1 cellular context compared by ENCODE assay signal in the genomic region with DNA sequence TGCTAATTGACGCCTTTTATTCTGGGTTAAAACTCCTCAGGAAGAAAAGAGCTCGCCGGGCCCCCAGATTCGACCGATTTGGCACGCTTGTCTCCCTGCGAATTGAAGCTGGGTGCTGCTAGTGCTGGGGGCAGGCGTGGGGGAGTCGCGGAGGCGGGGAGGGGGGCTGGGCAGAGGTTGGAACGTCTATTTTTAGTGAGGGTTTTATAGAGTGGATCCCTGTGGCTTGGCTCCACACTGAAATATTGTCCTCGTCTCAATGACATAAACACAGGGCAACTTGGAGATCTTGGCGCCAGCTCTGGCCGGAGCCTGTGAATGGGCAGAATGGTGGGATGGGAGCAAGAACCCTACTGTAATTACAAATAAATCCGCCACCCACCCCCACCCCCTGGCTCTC.
TF ChIP-seq lines count a peak whose summit lies in the region.

No MANE protein-coding gene starts in this region.

TF ChIP-seq in GM23338, 12 proteins besides CTCF, POLR2A, EP300 and RAD21 (continued from another document):
- TF ChIP-seq, protein P1, sequence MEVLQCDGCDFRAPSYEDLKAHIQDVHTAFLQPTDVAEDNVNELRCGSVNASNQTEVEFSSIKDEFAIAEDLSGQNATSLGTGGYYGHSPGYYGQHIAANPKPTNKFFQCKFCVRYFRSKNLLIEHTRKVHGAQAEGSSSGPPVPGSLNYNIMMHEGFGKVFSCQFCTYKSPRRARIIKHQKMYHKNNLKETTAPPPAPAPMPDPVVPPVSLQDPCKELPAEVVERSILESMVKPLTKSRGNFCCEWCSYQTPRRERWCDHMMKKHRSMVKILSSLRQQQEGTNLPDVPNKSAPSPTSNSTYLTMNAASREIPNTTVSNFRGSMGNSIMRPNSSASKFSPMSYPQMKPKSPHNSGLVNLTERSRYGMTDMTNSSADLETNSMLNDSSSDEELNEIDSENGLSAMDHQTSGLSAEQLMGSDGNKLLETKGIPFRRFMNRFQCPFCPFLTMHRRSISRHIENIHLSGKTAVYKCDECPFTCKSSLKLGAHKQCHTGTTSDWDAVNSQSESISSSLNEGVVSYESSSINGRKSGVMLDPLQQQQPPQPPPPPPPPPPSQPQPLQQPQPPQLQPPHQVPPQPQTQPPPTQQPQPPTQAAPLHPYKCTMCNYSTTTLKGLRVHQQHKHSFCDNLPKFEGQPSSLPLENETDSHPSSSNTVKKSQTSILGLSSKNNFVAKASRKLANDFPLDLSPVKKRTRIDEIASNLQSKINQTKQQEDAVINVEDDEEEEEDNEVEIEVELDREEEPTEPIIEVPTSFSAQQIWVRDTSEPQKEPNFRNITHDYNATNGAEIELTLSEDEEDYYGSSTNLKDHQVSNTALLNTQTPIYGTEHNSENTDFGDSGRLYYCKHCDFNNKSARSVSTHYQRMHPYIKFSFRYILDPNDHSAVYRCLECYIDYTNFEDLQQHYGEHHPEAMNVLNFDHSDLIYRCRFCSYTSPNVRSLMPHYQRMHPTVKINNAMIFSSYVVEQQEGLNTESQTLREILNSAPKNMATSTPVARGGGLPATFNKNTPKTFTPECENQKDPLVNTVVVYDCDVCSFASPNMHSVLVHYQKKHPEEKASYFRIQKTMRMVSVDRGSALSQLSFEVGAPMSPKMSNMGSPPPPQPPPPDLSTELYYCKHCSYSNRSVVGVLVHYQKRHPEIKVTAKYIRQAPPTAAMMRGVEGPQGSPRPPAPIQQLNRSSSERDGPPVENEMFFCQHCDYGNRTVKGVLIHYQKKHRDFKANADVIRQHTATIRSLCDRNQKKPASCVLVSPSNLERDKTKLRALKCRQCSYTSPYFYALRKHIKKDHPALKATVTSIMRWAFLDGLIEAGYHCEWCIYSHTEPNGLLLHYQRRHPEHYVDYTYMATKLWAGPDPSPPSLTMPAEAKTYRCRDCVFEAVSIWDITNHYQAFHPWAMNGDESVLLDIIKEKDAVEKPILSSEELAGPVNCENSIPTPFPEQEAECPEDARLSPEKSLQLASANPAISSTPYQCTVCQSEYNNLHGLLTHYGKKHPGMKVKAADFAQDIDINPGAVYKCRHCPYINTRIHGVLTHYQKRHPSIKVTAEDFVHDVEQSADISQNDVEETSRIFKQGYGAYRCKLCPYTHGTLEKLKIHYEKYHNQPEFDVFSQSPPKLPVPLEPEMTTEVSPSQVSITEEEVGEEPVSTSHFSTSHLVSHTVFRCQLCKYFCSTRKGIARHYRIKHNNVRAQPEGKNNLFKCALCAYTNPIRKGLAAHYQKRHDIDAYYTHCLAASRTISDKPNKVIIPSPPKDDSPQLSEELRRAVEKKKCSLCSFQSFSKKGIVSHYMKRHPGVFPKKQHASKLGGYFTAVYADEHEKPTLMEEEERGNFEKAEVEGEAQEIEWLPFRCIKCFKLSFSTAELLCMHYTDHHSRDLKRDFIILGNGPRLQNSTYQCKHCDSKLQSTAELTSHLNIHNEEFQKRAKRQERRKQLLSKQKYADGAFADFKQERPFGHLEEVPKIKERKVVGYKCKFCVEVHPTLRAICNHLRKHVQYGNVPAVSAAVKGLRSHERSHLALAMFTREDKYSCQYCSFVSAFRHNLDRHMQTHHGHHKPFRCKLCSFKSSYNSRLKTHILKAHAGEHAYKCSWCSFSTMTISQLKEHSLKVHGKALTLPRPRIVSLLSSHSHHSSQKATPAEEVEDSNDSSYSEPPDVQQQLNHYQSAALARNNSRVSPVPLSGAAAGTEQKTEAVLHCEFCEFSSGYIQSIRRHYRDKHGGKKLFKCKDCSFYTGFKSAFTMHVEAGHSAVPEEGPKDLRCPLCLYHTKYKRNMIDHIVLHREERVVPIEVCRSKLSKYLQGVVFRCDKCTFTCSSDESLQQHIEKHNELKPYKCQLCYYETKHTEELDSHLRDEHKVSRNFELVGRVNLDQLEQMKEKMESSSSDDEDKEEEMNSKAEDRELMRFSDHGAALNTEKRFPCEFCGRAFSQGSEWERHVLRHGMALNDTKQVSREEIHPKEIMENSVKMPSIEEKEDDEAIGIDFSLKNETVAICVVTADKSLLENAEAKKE (CRISPR knock-in tag; IDR thresholded peaks at IDR 0.05), result no peak
- TF ChIP-seq EZH2phosphoT487 (IDR thresholded peaks at IDR 0.05; ENCODE audit: unreplicated experiment) (no peak), STAT1 (IDR thresholded peaks at IDR 0.05; ENCODE audit: unreplicated experiment) (no peak), JUNB (IDR thresholded peaks at IDR 0.05; ENCODE audit: unreplicated experiment) (no peak), ZNF114 (CRISPR knock-in tag; IDR thresholded peaks at IDR 0.05) (no peak), EZH2 (IDR thresholded peaks at IDR 0.05; ENCODE audit: low read depth, unreplicated experiment) (no peak)
- TF ChIP-seq, protein P2, sequence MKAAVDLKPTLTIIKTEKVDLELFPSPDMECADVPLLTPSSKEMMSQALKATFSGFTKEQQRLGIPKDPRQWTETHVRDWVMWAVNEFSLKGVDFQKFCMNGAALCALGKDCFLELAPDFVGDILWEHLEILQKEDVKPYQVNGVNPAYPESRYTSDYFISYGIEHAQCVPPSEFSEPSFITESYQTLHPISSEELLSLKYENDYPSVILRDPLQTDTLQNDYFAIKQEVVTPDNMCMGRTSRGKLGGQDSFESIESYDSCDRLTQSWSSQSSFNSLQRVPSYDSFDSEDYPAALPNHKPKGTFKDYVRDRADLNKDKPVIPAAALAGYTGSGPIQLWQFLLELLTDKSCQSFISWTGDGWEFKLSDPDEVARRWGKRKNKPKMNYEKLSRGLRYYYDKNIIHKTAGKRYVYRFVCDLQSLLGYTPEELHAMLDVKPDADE (IDR thresholded peaks at IDR 0.05), result no peak
- TF ChIP-seq, protein P3, sequence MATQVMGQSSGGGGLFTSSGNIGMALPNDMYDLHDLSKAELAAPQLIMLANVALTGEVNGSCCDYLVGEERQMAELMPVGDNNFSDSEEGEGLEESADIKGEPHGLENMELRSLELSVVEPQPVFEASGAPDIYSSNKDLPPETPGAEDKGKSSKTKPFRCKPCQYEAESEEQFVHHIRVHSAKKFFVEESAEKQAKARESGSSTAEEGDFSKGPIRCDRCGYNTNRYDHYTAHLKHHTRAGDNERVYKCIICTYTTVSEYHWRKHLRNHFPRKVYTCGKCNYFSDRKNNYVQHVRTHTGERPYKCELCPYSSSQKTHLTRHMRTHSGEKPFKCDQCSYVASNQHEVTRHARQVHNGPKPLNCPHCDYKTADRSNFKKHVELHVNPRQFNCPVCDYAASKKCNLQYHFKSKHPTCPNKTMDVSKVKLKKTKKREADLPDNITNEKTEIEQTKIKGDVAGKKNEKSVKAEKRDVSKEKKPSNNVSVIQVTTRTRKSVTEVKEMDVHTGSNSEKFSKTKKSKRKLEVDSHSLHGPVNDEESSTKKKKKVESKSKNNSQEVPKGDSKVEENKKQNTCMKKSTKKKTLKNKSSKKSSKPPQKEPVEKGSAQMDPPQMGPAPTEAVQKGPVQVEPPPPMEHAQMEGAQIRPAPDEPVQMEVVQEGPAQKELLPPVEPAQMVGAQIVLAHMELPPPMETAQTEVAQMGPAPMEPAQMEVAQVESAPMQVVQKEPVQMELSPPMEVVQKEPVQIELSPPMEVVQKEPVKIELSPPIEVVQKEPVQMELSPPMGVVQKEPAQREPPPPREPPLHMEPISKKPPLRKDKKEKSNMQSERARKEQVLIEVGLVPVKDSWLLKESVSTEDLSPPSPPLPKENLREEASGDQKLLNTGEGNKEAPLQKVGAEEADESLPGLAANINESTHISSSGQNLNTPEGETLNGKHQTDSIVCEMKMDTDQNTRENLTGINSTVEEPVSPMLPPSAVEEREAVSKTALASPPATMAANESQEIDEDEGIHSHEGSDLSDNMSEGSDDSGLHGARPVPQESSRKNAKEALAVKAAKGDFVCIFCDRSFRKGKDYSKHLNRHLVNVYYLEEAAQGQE (IDR thresholded peaks at IDR 0.05; ENCODE audit: unreplicated experiment), result no peak
